ENCODE assay signal across 1 cellular context in genomic region chr16:30922420-30922959, GRCh38.
TF ChIP-seq lines count a peak whose summit lies in the region.

No MANE protein-coding gene starts in this region.

TF ChIP-seq in K562, 482 proteins besides CTCF, POLR2A, EP300 and RAD21 (continued from another document and continues in another):
- TF ChIP-seq ZBED1 (IDR thresholded peaks at IDR 0.05) (no peak), HMG20B (CRISPR knock-in tag; IDR thresholded peaks at IDR 0.05) (no peak), ZBTB49 (CRISPR knock-in tag; IDR thresholded peaks at IDR 0.05; ENCODE audit: borderline replicate concordance) (no peak), GMEB1 (CRISPR knock-in tag; IDR thresholded peaks at IDR 0.05) (peak; percentile 68), ZNF75A (CRISPR knock-in tag; IDR thresholded peaks at IDR 0.05) (no peak), SRSF3 (IDR thresholded peaks at IDR 0.05; ENCODE audit: insufficient read depth, low read length) (no peak), HDGF (IDR thresholded peaks at IDR 0.05) (no peak), ZHX1 (conservative IDR thresholded peaks at IDR 0.05; ENCODE audit: low read length) (peak; percentile 61; the same call in 1 of the 2 replicates), SMAD4 (CRISPR knock-in tag; conservative IDR thresholded peaks at IDR 0.05) (peak; percentile 13; the same call in 1 of the 2 replicates), TAF15 (IDR thresholded peaks at IDR 0.05; ENCODE audit: low read depth, low read length) (no peak), SAFB2 (IDR thresholded peaks at IDR 0.05; ENCODE audit: borderline replicate concordance, low read depth, low read length, severe bottlenecking) (no peak), CBX5 (IDR thresholded peaks at IDR 0.05; ENCODE audit: borderline replicate concordance, low read depth) (no peak), ZNF695 (CRISPR knock-in tag; IDR thresholded peaks at IDR 0.05) (no peak), NRF1 (conservative IDR thresholded peaks at IDR 0.05 in 1 of 2, IDR thresholded peaks at IDR 0.05 in 1 of 2) (peak; percentile 72 to 76), NCOA6 (IDR thresholded peaks at IDR 0.05) (no peak), ZNF77 (CRISPR knock-in tag; IDR thresholded peaks at IDR 0.05) (no peak), XRCC5 (IDR thresholded peaks at IDR 0.05; ENCODE audit: low read depth, low read length) (peak; percentile 20), ILF3 (IDR thresholded peaks at IDR 0.05; ENCODE audit: borderline replicate concordance) (no peak), TFAP4 (CRISPR knock-in tag; IDR thresholded peaks at IDR 0.05; ENCODE audit: borderline replicate concordance) (no peak; the same call in 1 of the 2 replicates), PTTG1 (tag; IDR thresholded peaks at IDR 0.05; ENCODE audit: low read depth) (peak; percentile 25; the same call in 1 of the 2 replicates), ZNF263 (CRISPR knock-in tag; IDR thresholded peaks at IDR 0.05; ENCODE audit: borderline replicate concordance) (no peak), HOXB6 (CRISPR knock-in tag; IDR thresholded peaks at IDR 0.05; ENCODE audit: borderline replicate concordance) (no peak), EHMT2 (IDR thresholded peaks at IDR 0.05) (no peak), POLR2AphosphoS5 (IDR thresholded peaks at IDR 0.05; ENCODE audit: control insufficient read depth, insufficient read depth, low read depth, low read length) (no peak), FOXJ2 (tag; IDR thresholded peaks at IDR 0.05) (peak; percentile 93), ZSCAN32 (CRISPR knock-in tag; IDR thresholded peaks at IDR 0.05) (no peak), HNRNPK (IDR thresholded peaks at IDR 0.05; ENCODE audit: low read depth, low read length, poor library complexity, severe bottlenecking) (no peak), PHB2 (IDR thresholded peaks at IDR 0.05; ENCODE audit: low read depth) (no peak), MYC (IDR thresholded peaks at IDR 0.05; ENCODE audit: low read depth, low read length) (no peak; the same call in 1 of the 2 replicates), MYC (CRISPR knock-in tag; IDR thresholded peaks at IDR 0.05; ENCODE audit: borderline replicate concordance, low read depth) (no peak), ZNF324 (CRISPR knock-in tag; IDR thresholded peaks at IDR 0.05) (no peak), ZNF512 (tag; IDR thresholded peaks at IDR 0.05) (no peak), ZNF232 (CRISPR knock-in tag; IDR thresholded peaks at IDR 0.05) (no peak), ZC3H8 (IDR thresholded peaks at IDR 0.05) (no peak), HMG20A (CRISPR knock-in tag; conservative IDR thresholded peaks at IDR 0.05) (no peak), ZNF316 (IDR thresholded peaks at IDR 0.05) (no peak), CTCFL (IDR thresholded peaks at IDR 0.05; ENCODE audit: borderline replicate concordance, insufficient read depth, low read depth, low read length, poor library complexity, severe bottlenecking) (no peak), MEF2A (IDR thresholded peaks at IDR 0.05; ENCODE audit: control insufficient read depth, low read depth, low read length) (no peak), ARID4B (CRISPR knock-in tag; IDR thresholded peaks at IDR 0.05) (peak; percentile 84), ZNF354B (CRISPR knock-in tag; IDR thresholded peaks at IDR 0.05) (no peak), ZNF785 (CRISPR knock-in tag; IDR thresholded peaks at IDR 0.05) (no peak), SRSF9 (IDR thresholded peaks at IDR 0.05; ENCODE audit: borderline replicate concordance, low read depth, low read length) (no peak), PML (IDR thresholded peaks at IDR 0.05; ENCODE audit: low read length) (no peak; the same call in none of the 2 replicates), ZBTB2 (IDR thresholded peaks at IDR 0.05) (no peak), SPI1 (IDR thresholded peaks at IDR 0.05; ENCODE audit: borderline replicate concordance, low read depth, low read length) (0 out of 2 replicates have a peak, but pooled peaks have one; percentile 55), UBTF (IDR thresholded peaks at IDR 0.05; ENCODE audit: borderline replicate concordance in 1 of 2, low read depth in 2 of 2, low read length in 2 of 2) (no peak)
